1 cellular context compared by ENCODE assay signal in genomic region chr3:97835761-97836160, GRCh38.
TF ChIP-seq lines count a peak whose summit lies in the region.

No MANE protein-coding gene starts in this region.

TF ChIP-seq in IMR-90, 13 proteins besides CTCF, POLR2A, EP300 and RAD21 (continued from another document):
- TF ChIP-seq, protein P1, sequence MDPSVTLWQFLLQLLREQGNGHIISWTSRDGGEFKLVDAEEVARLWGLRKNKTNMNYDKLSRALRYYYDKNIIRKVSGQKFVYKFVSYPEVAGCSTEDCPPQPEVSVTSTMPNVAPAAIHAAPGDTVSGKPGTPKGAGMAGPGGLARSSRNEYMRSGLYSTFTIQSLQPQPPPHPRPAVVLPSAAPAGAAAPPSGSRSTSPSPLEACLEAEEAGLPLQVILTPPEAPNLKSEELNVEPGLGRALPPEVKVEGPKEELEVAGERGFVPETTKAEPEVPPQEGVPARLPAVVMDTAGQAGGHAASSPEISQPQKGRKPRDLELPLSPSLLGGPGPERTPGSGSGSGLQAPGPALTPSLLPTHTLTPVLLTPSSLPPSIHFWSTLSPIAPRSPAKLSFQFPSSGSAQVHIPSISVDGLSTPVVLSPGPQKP (IDR thresholded peaks at IDR 0.05; ENCODE audit: borderline replicate concordance, low read depth, low read length) = no peak
- no peak for TF ChIP-seq RCOR1 (IDR thresholded peaks at IDR 0.05; ENCODE audit: insufficient replicate concordance, low read length)
- no peak for TF ChIP-seq CHD1 (IDR thresholded peaks at IDR 0.05; ENCODE audit: low read depth, low read length)
- TF ChIP-seq SMC3 (IDR thresholded peaks at IDR 0.05; ENCODE audit: low read depth, low read length) = no peak
- TF ChIP-seq FOS (IDR thresholded peaks at IDR 0.05; ENCODE audit: low read depth, low read length) = no peak
